Comparison of ENCODE assay signal across 11 cellular contexts in the genomic region with DNA sequence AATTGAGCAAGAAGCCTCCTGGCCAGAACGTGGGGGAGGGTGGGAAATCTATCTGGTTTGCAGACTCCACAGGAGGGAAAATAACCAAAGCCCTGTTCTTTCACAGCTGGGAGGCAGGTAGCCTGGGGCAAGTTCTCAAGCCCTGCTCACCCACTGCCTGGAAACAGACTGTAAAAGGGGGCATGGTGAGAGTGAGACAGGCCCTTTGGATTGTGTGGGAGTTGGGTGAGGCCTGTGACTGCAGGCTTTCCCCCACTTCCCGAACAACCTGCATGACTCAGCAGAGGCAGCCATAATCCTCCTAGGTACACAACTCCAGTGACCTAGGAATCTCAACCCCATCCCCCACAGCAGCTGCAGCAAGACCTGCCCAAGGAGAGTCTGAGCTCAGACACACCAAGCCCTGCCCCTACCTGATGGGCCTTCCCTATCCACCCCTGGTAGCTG. TPM values are rescaled to one million over a fixed set of nuclear protein-coding genes. Genes with fewer than 3 reads are reported as not detected.
DNase-seq lines count a peak whose midpoint lies in the region; TF ChIP-seq lines count a peak whose summit lies in the region.
"Not testable (repeated sequence)": the region's sequence is repeated elsewhere in the genome, so short reads cannot be mapped to it uniquely, and the experiment has no call there.
"Had no signal": no experiment of that assay in that cellular context is flagged by ENCODE, and none has a peak within 500 bp of the region (broad histone marks: within the 10 kb centered on the region; RNA-seq: fewer than 3 reads in every experiment).

No MANE protein-coding gene starts in this region.

- H3K36me3 Mint-ChIP-seq in endodermal cell (ENCODE audit: low read depth), result peaks cover 12% of the 10 kb centered on the region

- not testable (repeated sequence) for H3K36me3 ChIP-seq in endodermal cell (ENCODE audit: control insufficient read depth, insufficient read depth, low read length); iPS-15b (ENCODE audit: control insufficient read depth, insufficient read depth, low read length)

- WGBS in endodermal cell (ENCODE audit: insufficient coverage in 1 of 2, insufficient read length in 1 of 2), 2 experiments, result 21 to 40% methylated on average over 1 to 2 of the region's 2 CpGs

- H3K4me3 Mint-ChIP-seq in endodermal cell, result peak overlapping the region; percentile 18

- H3K4me3 ChIP-seq in endodermal cell (ENCODE audit: low read length) (peak overlapping the region; percentile 53), iPS-15b (ENCODE audit: low read depth, low read length) (peak overlapping the region; percentile 22)

- H3K9ac ChIP-seq in endodermal cell (ENCODE audit: extremely low read depth, low read length, poor library complexity, severe bottlenecking) (peak overlapping the region; percentile 87), iPS-15b (ENCODE audit: low read depth, low read length) (peak overlapping the region; percentile 70)

- not testable (repeated sequence) for TF ChIP-seq CTCF in endodermal cell (conservative IDR thresholded peaks at IDR 0.05)

- peaks cover 43% of the 10 kb centered on the region for H3K9me3 Mint-ChIP-seq in endodermal cell

- not testable (repeated sequence) for H3K27me3 Mint-ChIP-seq in endodermal cell (ENCODE audit: insufficient read depth)

- not testable (repeated sequence) for H3K27me3 ChIP-seq in endodermal cell (ENCODE audit: control insufficient read depth, insufficient read depth, low read length, poor library complexity, severe bottlenecking); iPS-15b (ENCODE audit: control insufficient read depth, insufficient read depth, low read length)

- H3K27ac Mint-ChIP-seq in endodermal cell, result peak overlapping the region; percentile 98

- not testable (repeated sequence) for H3K4me1 ChIP-seq in endodermal cell (ENCODE audit: control insufficient read depth, insufficient read depth, low read length)
- H3K4me1 ChIP-seq in iPS-15b (ENCODE audit: control insufficient read depth, insufficient read depth, low read length), result peaks cover 10% of the 10 kb centered on the region

- H3K27ac ChIP-seq in endodermal cell (ENCODE audit: low read depth, low read length), result peak overlapping the region; percentile 60

- peaks cover 42% of the 10 kb centered on the region for H3K9me3 ChIP-seq in endodermal cell (ENCODE audit: control insufficient read depth, low read length)
- H3K9me3 ChIP-seq in iPS-15b (ENCODE audit: control insufficient read depth, insufficient read depth, low read length), result not testable (repeated sequence)

- DNase-seq in COLO668 (lab: John Stamatoyannopoulos, UW; ENCODE audit: unreplicated experiment), result peak; percentile 45
- peak; percentile 59 for DNase-seq in H4 (ENCODE audit: low spot score)
- peak; percentile 78 for DNase-seq in M059J (ENCODE audit: low read depth)
- DNase-seq in NCI-H748 (lab: John Stamatoyannopoulos, UW; ENCODE audit: unreplicated experiment), result peak; percentile 28
- peak; percentile 69 for DNase-seq in SW480 (ENCODE audit: low spot score)
- DNase-seq in endodermal cell, result peak; percentile 88
- DNase-seq in renal cortical epithelial cell (ENCODE audit: low read depth), result peak; percentile 90

- peaks cover 21% of the 10 kb centered on the region for H3K4me1 Mint-ChIP-seq in endodermal cell

RNA-seq across cellular contexts. Expression of gene SSR1, which starts 34.6 kb away (rescaled TPM):
- 107 and 127 TPM in 2 replicates for total RNA-seq in H4 (2014; rRNA removed; shearing (Covaris generic))
- 230 and 284 TPM in 2 replicates for total RNA-seq in M059J (2014; rRNA removed; shearing (Covaris generic))
- 100 to 1,000 TPM; 145 to 167 TPM for total RNA-seq in endodermal cell
- polyA plus RNA-seq in endodermal cell (2013, experiment 1 of 2), result 76.6 TPM
- polyA plus RNA-seq in endodermal cell (2013, experiment 2 of 2), result 79.3 TPM
- total RNA-seq in renal cortical epithelial cell, result 71.0 and 169 TPM in 2 replicates

RNA-seq across cellular contexts. Expression of gene CAGE1, which starts 42.0 kb away (rescaled TPM):
- not detected in 2 replicates for total RNA-seq in H4 (2014; rRNA removed; shearing (Covaris generic))
- 0.02 TPM in 1 of 2 replicates, not detected in the other for total RNA-seq in M059J (2014; rRNA removed; shearing (Covaris generic))
- under 1 TPM; 0.15 to 0.22 TPM for total RNA-seq in endodermal cell
- polyA plus RNA-seq in endodermal cell (2013, experiment 1 of 2), result not detected
- polyA plus RNA-seq in endodermal cell (2013, experiment 2 of 2), result not detected
- total RNA-seq in renal cortical epithelial cell, result 0.17 TPM in 1 of 2 replicates, not detected in the other
- total RNA-seq: sigmoid colon, suprapubic skin had no signal
- polyA plus RNA-seq: CD14-positive monocyte had no signal

RNA-seq across cellular contexts. Expression of gene RIOK1, which starts 42.0 kb away (rescaled TPM):
- 11.4 and 16.9 TPM in 2 replicates for total RNA-seq in H4 (2014; rRNA removed; shearing (Covaris generic))
- 6.2 and 15.6 TPM in 2 replicates for total RNA-seq in M059J (2014; rRNA removed; shearing (Covaris generic))
- total RNA-seq in endodermal cell (10 to 100 TPM; 17.7 to 20.3 TPM), renal cortical epithelial cell (10.4 and 16.9 TPM in 2 replicates)
- 20.2 TPM for polyA plus RNA-seq in endodermal cell (2013, experiment 1 of 2)
- polyA plus RNA-seq in endodermal cell (2013, experiment 2 of 2), result 17.9 TPM

Comparison
In these comparisons a context has a peak if more than half of its experiments do, and no peak if none do; other contexts are left out.
1. Peak in every context shown above with its lines: DNase-seq, H3K4me3 ChIP-seq and H3K27ac ChIP-seq.
2. DNase-seq: peak in every context shown above with its lines; median percentile 90 in renal cortical epithelial cell; 88 in endodermal cell; 78 in M059J; 69 in SW480; 59 in H4; 45 in COLO668; 28 in NCI-H748.